Comparison of ENCODE assay signal across 8 cellular contexts in the genomic region with DNA sequence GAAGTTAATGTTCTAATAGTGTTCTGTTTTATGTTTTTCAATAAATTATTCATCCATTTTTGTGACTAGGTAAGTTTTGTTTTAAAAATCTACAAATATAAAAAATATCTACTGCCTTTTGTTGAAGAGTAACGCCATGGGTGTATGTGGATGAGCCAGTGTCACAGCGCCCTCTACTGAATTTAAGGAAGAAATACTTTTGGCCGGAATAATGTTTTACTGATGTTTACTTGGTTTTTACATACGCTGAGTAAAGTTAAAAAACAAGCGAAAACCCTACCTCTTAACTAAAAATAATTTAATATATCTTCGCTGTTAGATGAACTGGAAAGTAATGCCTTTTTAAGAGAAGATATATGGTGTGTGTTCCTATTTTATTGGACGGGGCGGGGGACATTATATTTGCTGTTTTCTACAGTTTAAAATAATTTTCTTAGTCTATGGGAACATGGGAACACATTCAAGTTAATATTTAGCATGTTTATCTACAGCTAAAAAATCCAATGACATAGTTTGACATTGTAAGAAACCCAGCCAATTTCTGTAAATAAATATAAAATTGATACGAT.
DNase-seq lines count a peak whose midpoint lies in the region; ATAC-seq and TF ChIP-seq lines count a peak whose summit lies in the region.

No MANE protein-coding gene starts in this region.

- no peaks in the 10 kb centered on the region for H3K27me3 Mint-ChIP-seq in stimulated activated memory B cell treated with anti-CD40 and anti-IgM and Interleukin-4, amounts not matched to agents 10 μg/mL and 1 μg/mL and 100 μg/mL, for 72 hours
- H3K27me3 Mint-ChIP-seq in activated T-cell treated with anti-CD3 and anti-CD28 coated beads, Interleukin-2, amount 50 U/mL, for 24 hours, result peaks cover 3% of the 10 kb centered on the region

- no peaks in the 10 kb centered on the region for H3K9me2 ChIP-seq in hepatocyte (replicated peaks; ENCODE audit: insufficient read depth)

- no peaks in the 10 kb centered on the region for H3K9me3 ChIP-seq in BE2C
- no peaks in the 10 kb centered on the region for H3K9me3 ChIP-seq in hepatocyte (ENCODE audit: low read depth)

- no peak overlapping the region for H3K27ac Mint-ChIP-seq in stimulated activated memory B cell treated with anti-CD40 and anti-IgM and Interleukin-4, amounts not matched to agents 10 μg/mL and 1 μg/mL and 100 μg/mL, for 72 hours
- H3K27ac Mint-ChIP-seq in activated T-cell treated with anti-CD3 and anti-CD28 coated beads, Interleukin-2, amount 50 U/mL, for 24 hours, result no peak overlapping the region

- no peaks in the 10 kb centered on the region for H3K36me3 Mint-ChIP-seq in stimulated activated memory B cell treated with anti-CD40 and anti-IgM and Interleukin-4, amounts not matched to agents 10 μg/mL and 1 μg/mL and 100 μg/mL, for 72 hours
- no peaks in the 10 kb centered on the region for H3K36me3 Mint-ChIP-seq in activated T-cell treated with anti-CD3 and anti-CD28 coated beads, Interleukin-2, amount 50 U/mL, for 24 hours (ENCODE audit: low read depth)

- H4K20me1 ChIP-seq in hepatocyte (ENCODE audit: insufficient read depth, poor library complexity, severe bottlenecking), result no peaks in the 10 kb centered on the region

- H3K27me3 ChIP-seq in BE2C (no peaks in the 10 kb centered on the region), hepatocyte (no peaks in the 10 kb centered on the region)

- H3K4me1 Mint-ChIP-seq in stimulated activated memory B cell treated with anti-CD40 and anti-IgM and Interleukin-4, amounts not matched to agents 10 μg/mL and 1 μg/mL and 100 μg/mL, for 72 hours, result no peaks in the 10 kb centered on the region
- H3K4me1 Mint-ChIP-seq in activated T-cell treated with anti-CD3 and anti-CD28 coated beads, Interleukin-2, amount 50 U/mL, for 24 hours (ENCODE audit: low read depth), result no peaks in the 10 kb centered on the region

- H3K4me3 Mint-ChIP-seq in stimulated activated memory B cell treated with anti-CD40 and anti-IgM and Interleukin-4, amounts not matched to agents 10 μg/mL and 1 μg/mL and 100 μg/mL, for 72 hours, result no peak overlapping the region
- H3K4me3 Mint-ChIP-seq in activated T-cell treated with anti-CD3 and anti-CD28 coated beads, Interleukin-2, amount 50 U/mL, for 24 hours, result no peak overlapping the region

- no peaks in the 10 kb centered on the region for H3K79me2 ChIP-seq in hepatocyte

- WGBS in hepatocyte (ENCODE audit: low lambda C conversion rate, missing lambda C conversion rate), result 33% methylated on average over 9 of the region's 9 CpGs

- DNase-seq in BE2C (peak; percentile 9), GM13977 (ENCODE audit: low spot score) (peak; percentile 55), NCI-H2196 treated with DMSO at 0.1 percent for 48 hours (lab: John Stamatoyannopoulos, UW; ENCODE audit: unreplicated experiment) (peak; percentile 18), amniotic stem cell (lab: John Stamatoyannopoulos, UW) (peak; percentile 26), hepatocyte (ENCODE audit: low spot score) (peak; percentile 64)
- DNase-seq in activated T-cell treated with anti-CD3 and anti-CD28 coated beads, Interleukin-2, amount 50 U/mL, for 24 hours, result no peak

- no peak overlapping the region for H2AFZ ChIP-seq in hepatocyte

- H3K27ac ChIP-seq in hepatocyte, result no peak overlapping the region

- ATAC-seq in HG02938 (IDR thresholded peaks at IDR 0.05; ENCODE audit: unreplicated experiment), result peak; percentile 81
- peak; percentile 54 for ATAC-seq in stimulated activated memory B cell treated with anti-CD40 and anti-IgM and Interleukin-4, amounts not matched to agents 10 μg/mL and 1 μg/mL and 100 μg/mL, for 72 hours

- H3K9me3 Mint-ChIP-seq in stimulated activated memory B cell treated with anti-CD40 and anti-IgM and Interleukin-4, amounts not matched to agents 10 μg/mL and 1 μg/mL and 100 μg/mL, for 72 hours, result no peaks in the 10 kb centered on the region
- H3K9me3 Mint-ChIP-seq in activated T-cell treated with anti-CD3 and anti-CD28 coated beads, Interleukin-2, amount 50 U/mL, for 24 hours, result no peaks in the 10 kb centered on the region

- H3K36me3 ChIP-seq in BE2C (no peaks in the 10 kb centered on the region), hepatocyte (replicated peaks; ENCODE audit: insufficient read depth, low read depth) (no peaks in the 10 kb centered on the region)

- in situ Hi-C loops in GM13977 (cut with MboI; ENCODE audit: low pct_unique_long_range_greater_than_20kb, low sequenced_read_pairs, unreplicated experiment), result loop anchor here (5.0 to 25.0 kb wide), 2 partner anchors 343 to 703 kb away; a partner anchor contains a TSS

- H3K4me3 ChIP-seq in BE2C (ENCODE audit: low read depth, low read length) (no peak overlapping the region), hepatocyte (no peak overlapping the region)

- TF ChIP-seq CTCF in BE2C (IDR thresholded peaks at IDR 0.05; ENCODE audit: low read depth, low read length), result peak; percentile 82
- TF ChIP-seq CTCF in GM13977 (IDR thresholded peaks at IDR 0.05; ENCODE audit: extremely low read depth, insufficient read depth, missing control alignments), result peak; percentile 65
- peak; percentile 87 for TF ChIP-seq CTCF in hepatocyte (IDR thresholded peaks at IDR 0.05; ENCODE audit: poor library complexity)

- H3K4me2 ChIP-seq in hepatocyte, result no peak overlapping the region

- H3K4me1 ChIP-seq in BE2C, result no peaks in the 10 kb centered on the region
- no peaks in the 10 kb centered on the region for H3K4me1 ChIP-seq in hepatocyte (ENCODE audit: insufficient read depth)
